Comparison of ENCODE assay signal across 1 cellular context in the genomic region with DNA sequence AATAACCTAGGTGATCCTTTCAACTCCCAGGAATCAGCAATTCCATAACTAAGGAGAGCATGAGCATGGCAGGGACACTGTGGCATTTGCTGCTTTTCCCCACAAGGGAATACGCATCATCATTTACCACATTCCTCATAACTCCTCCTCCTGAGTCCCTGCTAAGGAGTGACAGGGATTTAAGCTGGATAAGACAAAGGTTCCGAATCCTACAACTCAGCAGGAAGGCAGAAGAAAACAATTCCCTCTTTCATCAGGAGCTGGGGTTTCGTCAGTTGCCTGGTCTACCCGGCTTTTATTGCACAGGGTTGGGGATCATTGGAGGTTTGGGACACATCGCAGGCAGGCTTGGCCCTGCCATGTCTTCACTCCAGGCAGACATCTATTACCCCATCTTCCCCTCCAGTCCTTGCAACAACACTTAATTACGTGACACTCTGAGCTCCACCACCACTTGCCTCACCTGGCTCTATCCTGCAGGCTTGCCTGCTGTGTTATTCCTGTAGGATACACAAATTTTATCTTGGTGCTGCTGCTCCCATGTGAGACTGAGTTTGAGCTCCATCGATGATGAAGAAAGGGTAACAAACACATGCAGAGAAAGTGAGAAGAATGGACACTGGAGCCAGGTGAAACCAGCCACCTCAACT.
TF ChIP-seq lines count a peak whose summit lies in the region.

No MANE protein-coding gene starts in this region.

TF ChIP-seq in IMR-90, 13 proteins besides CTCF, POLR2A, EP300 and RAD21:
- TF ChIP-seq MAFK (IDR thresholded peaks at IDR 0.05; ENCODE audit: low read depth, low read length) = no peak
- TF ChIP-seq BHLHE40 (IDR thresholded peaks at IDR 0.05; ENCODE audit: low read depth, low read length) = no peak
- no peak for TF ChIP-seq MXI1 (IDR thresholded peaks at IDR 0.05; ENCODE audit: borderline replicate concordance, low read depth, low read length)
- no peak for TF ChIP-seq SMC3 (IDR thresholded peaks at IDR 0.05; ENCODE audit: low read depth, low read length)
- TF ChIP-seq FOS (IDR thresholded peaks at IDR 0.05; ENCODE audit: low read depth, low read length) = no peak
- no peak for TF ChIP-seq USF2 (IDR thresholded peaks at IDR 0.05; ENCODE audit: low read depth, low read length)
- TF ChIP-seq RCOR1 (IDR thresholded peaks at IDR 0.05; ENCODE audit: insufficient replicate concordance, low read length) = no peak
- TF ChIP-seq CHD1 (IDR thresholded peaks at IDR 0.05; ENCODE audit: low read depth, low read length) = no peak
- no peak for TF ChIP-seq RFX5 (IDR thresholded peaks at IDR 0.05; ENCODE audit: low read depth, low read length)
- TF ChIP-seq CEBPB (IDR thresholded peaks at IDR 0.05; ENCODE audit: low read depth, low read length) = no peak
